8 cellular contexts compared by ENCODE assay signal in genomic region chr2:174577967-174578589, GRCh38. TPM values are rescaled to one million over a fixed set of nuclear protein-coding genes. Genes with fewer than 3 reads are reported as not detected.
DNase-seq lines count a peak whose midpoint lies in the region; ATAC-seq and TF ChIP-seq lines count a peak whose summit lies in the region.

No MANE protein-coding gene starts in this region.

- no peaks in the 10 kb centered on the region for H3K9me3 Mint-ChIP-seq in T-helper 2 cell treated with Interferon-gamma antibody and Interleukin-4, amounts not matched to agents 5 μg/mL and 100 μg/mL, for 36 hours
- H3K9me3 Mint-ChIP-seq in T-cell = no peaks in the 10 kb centered on the region
- H3K9me3 Mint-ChIP-seq in nephron progenitor cell = no peaks in the 10 kb centered on the region

- no peaks in the 10 kb centered on the region for H3K9me3 ChIP-seq in colonic mucosa
- no peaks in the 10 kb centered on the region for H3K9me3 ChIP-seq in uterus

- CTCF ChIA-PET in T-cell (lab: Charles Lee) = interaction anchor here (0.5 to 16.0 kb wide), 27 partner anchors 10 to 624 kb away, joined by 3 to 298 read pairs (median 5); partner anchors contain the start of gene WIPF1 (in 1 of the 2)

- H3K36me3 ChIP-seq in colonic mucosa (no peaks in the 10 kb centered on the region), uterus (no peaks in the 10 kb centered on the region)

- intact Hi-C loops in colonic mucosa (cut with DNase I) = no loop called here
- intact Hi-C loops in uterus (cut with DNase I; ENCODE audit: low total_unique reads) = no loop called here

- H3K27ac ChIP-seq in colonic mucosa = no peak overlapping the region
- no peak overlapping the region for H3K27ac ChIP-seq in uterus

- H3K27ac Mint-ChIP-seq in T-helper 2 cell treated with Interferon-gamma antibody and Interleukin-4, amounts not matched to agents 5 μg/mL and 100 μg/mL, for 36 hours = no peak overlapping the region
- H3K27ac Mint-ChIP-seq in T-cell (peak overlapping the region; percentile 59 to 68), nephron progenitor cell (no peak overlapping the region)

- H3K4me3 Mint-ChIP-seq in T-helper 2 cell treated with Interferon-gamma antibody and Interleukin-4, amounts not matched to agents 5 μg/mL and 100 μg/mL, for 36 hours = no peak overlapping the region
- H3K4me3 Mint-ChIP-seq in T-cell = no peak overlapping the region
- H3K4me3 Mint-ChIP-seq in nephron progenitor cell = no peak overlapping the region

- peak; percentile 60 for ATAC-seq in HG03342 (IDR thresholded peaks at IDR 0.05; ENCODE audit: unreplicated experiment)
- peak; percentile 67 to 78 (median 73) for ATAC-seq in T-cell (replicated peaks in 1 of 4)
- ATAC-seq in GM18873 (IDR thresholded peaks at IDR 0.05; ENCODE audit: low FRiP score, unreplicated experiment) = no peak

- POLR2A ChIA-PET in T-cell (lab: Charles Lee) = interaction anchor here (0.7 to 3.3 kb wide), 5 partner anchors 15 to 109 kb away, joined by 3 to 13 read pairs (median 7); partner anchors contain the start of gene WIPF1 (in 1 of the 2)

- no peak overlapping the region for H3K4me3 ChIP-seq in colonic mucosa
- H3K4me3 ChIP-seq in uterus = no peak overlapping the region

- no peak overlapping the region for H3K9ac ChIP-seq in colonic mucosa (ENCODE audit: low read depth in 2 of 2, low read length in 2 of 2)

- peaks cover 70% of the 10 kb centered on the region for H3K36me3 Mint-ChIP-seq in T-helper 2 cell treated with Interferon-gamma antibody and Interleukin-4, amounts not matched to agents 5 μg/mL and 100 μg/mL, for 36 hours (ENCODE audit: low read depth)
- H3K36me3 Mint-ChIP-seq in T-cell (peaks cover 50% of the 10 kb centered on the region), nephron progenitor cell (ENCODE audit: low read depth) (peaks cover 38% of the 10 kb centered on the region)

- TF ChIP-seq CTCF in colonic mucosa (IDR thresholded peaks at IDR 0.05) = peak; percentile 20
- peak; percentile 14 for TF ChIP-seq CTCF in nephron progenitor cell (IDR thresholded peaks at IDR 0.05)
- TF ChIP-seq CTCF in uterus (IDR thresholded peaks at IDR 0.05) = peak in 2 of 4 experiments; percentile 27 to 29

- no peaks in the 10 kb centered on the region for H3K27me3 Mint-ChIP-seq in T-helper 2 cell treated with Interferon-gamma antibody and Interleukin-4, amounts not matched to agents 5 μg/mL and 100 μg/mL, for 36 hours (ENCODE audit: low read depth)
- H3K27me3 Mint-ChIP-seq in T-cell (no peaks in the 10 kb centered on the region), nephron progenitor cell (ENCODE audit: low read depth, poor library complexity) (no peaks in the 10 kb centered on the region)

- H3K4me1 Mint-ChIP-seq in T-helper 2 cell treated with Interferon-gamma antibody and Interleukin-4, amounts not matched to agents 5 μg/mL and 100 μg/mL, for 36 hours (ENCODE audit: low read depth) = peaks cover 42% of the 10 kb centered on the region
- H3K4me1 Mint-ChIP-seq in T-cell (peaks cover 76 to 83% (median 83%) of the 10 kb centered on the region in 3 donors), nephron progenitor cell (peaks cover 11% of the 10 kb centered on the region)

- TF ChIP-seq POLR2A in uterus (IDR thresholded peaks at IDR 0.05) = no peak

- H3K4me1 ChIP-seq in colonic mucosa (no peaks in the 10 kb centered on the region), uterus (peaks cover 0 to 3% of the 10 kb centered on the region in 2 donors)

- H3K27me3 ChIP-seq in colonic mucosa (no peaks in the 10 kb centered on the region), uterus (no peaks in the 10 kb centered on the region)

- DNase-seq in T-helper 2 cell (peak in 3 of 5 experiments; percentile 43 to 72 (median 62)), T-cell (peak in 33 of 34 experiments; percentile 35 to 75 (median 62)), colonic mucosa (no peak), nephron progenitor cell (no peak), uterus (no peak)
- DNase-seq in T-helper 2 cell treated with Interferon-gamma antibody and Interleukin-4, amounts not matched to agents 5 μg/mL and 100 μg/mL, for 36 hours (ENCODE audit: low spot score) = no peak

RNA-seq across cellular contexts. Expression of gene WIPF1, which starts 19.5 kb away (rescaled TPM):
- total RNA-seq in T-cell (100 to 1,000 TPM; 349 to 412 (median 372) TPM), colonic mucosa (10 to 100 TPM in 1 of 2 donors, 1 to 10 TPM in 1; 6.7 to 21.4 TPM), uterus (10 to 100 TPM; 12.3 to 61.9 (median 26.3) TPM)

Comparison
In these comparisons a context has a peak if more than half of its experiments do, and no peak if none do; other contexts are left out.
1. DNase-seq: peak in T-helper 2 cell (3 of 5) and T-cell (33 of 34); none in T-helper 2 cell treated with Interferon-gamma antibody and Interleukin-4, amounts not matched to agents 5 μg/mL and 100 μg/mL, for 36 hours (single experiment), colonic mucosa (single experiment), nephron progenitor cell (single experiment) and uterus (0 of 2).
2. H3K27ac Mint-ChIP-seq: peak in T-cell (2 of 2); none in T-helper 2 cell treated with Interferon-gamma antibody and Interleukin-4, amounts not matched to agents 5 μg/mL and 100 μg/mL, for 36 hours (single experiment) and nephron progenitor cell (single experiment).
3. RNA of gene WIPF1, which starts 19.5 kb away (total RNA-seq): 349 to 412 TPM in T-cell; 12.3 to 61.9 TPM in uterus and 6.7 to 21.4 TPM in colonic mucosa; every median in the first group is over 4 times any median in the second.